8 cellular contexts compared by ENCODE assay signal in the genomic region with DNA sequence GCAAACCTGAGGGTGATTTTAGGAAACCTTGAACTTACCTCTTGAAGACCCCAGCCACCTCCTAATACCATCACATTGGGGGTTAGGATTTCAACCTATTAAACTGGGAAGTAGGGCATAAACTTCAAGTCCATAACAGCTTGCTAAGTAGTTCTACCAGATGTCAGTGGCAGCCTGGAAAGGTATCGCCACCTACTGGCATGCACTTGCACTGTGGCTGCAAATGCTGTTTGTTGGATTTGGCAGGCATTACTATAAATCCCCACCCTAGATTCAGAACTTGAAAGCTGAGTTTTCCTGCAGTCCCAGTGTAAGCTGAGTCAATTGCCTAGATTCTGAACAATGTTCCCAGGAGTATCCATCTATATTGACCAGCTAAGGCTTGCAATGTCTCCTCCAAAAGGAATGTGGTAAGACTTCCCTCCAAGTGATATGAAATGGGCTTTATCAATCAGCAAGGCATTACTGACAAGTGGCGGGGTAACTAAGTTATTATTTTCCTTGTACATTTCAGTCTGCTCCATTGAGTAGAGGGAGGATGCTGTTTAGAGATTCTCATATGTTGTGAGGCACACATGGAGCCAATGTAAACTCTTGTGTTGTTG.
DNase-seq lines count a peak whose midpoint lies in the region; ATAC-seq, FAIRE-seq and TF ChIP-seq lines count a peak whose summit lies in the region.

No MANE protein-coding gene starts in this region.

- no peaks in the 10 kb centered on the region for H3K27me3 Mint-ChIP-seq in glutamatergic neuron (ENCODE audit: unreplicated experiment)

- H3K4me1 Mint-ChIP-seq in glutamatergic neuron (ENCODE audit: low read depth, unreplicated experiment), result no peaks in the 10 kb centered on the region

- H3K4me3 ChIP-seq in skeletal muscle cell (ENCODE audit: low read depth, low read length), result no peak overlapping the region

- FAIRE-seq in RCC 7860 (lab: Jason Lieb, UNC), result no peak

- peak; percentile 83 for TF ChIP-seq CTCF in glutamatergic neuron (IDR thresholded peaks at IDR 0.05; ENCODE audit: partially characterized antibody, unreplicated experiment)

- no peaks in the 10 kb centered on the region for H3K9me3 Mint-ChIP-seq in glutamatergic neuron (ENCODE audit: unreplicated experiment)

- ATAC-seq in HG02870 (IDR thresholded peaks at IDR 0.05; ENCODE audit: unreplicated experiment) (peak; percentile 55), GM21723 (IDR thresholded peaks at IDR 0.05; ENCODE audit: unreplicated experiment) (no peak)

- DNase-seq in Daoy (ENCODE audit: low read depth) (peak; percentile 60), RCC 7860 (ENCODE audit: low spot score) (peak; percentile 18), glutamatergic neuron (peak; percentile 60), skeletal muscle cell (ENCODE audit: low read depth) (peak; percentile 58), NCI-H226 (no peak)
- DNase-seq in activated T-helper 9 cell treated with anti-CD3 and anti-CD28 coated beads, Interleukin-2, amount 50 U/mL, for 16 hours (ENCODE audit: low read depth), result peak; percentile 34

- no peak overlapping the region for H3K4me3 Mint-ChIP-seq in glutamatergic neuron (ENCODE audit: unreplicated experiment)

- no peak overlapping the region for H3K27ac Mint-ChIP-seq in glutamatergic neuron (ENCODE audit: unreplicated experiment)

- H3K36me3 Mint-ChIP-seq in glutamatergic neuron (ENCODE audit: unreplicated experiment), result no peaks in the 10 kb centered on the region
